Comparison of ENCODE assay signal across 3 cellular contexts in genomic region chr18:106054-106851, GRCh38.
A peak's percentile ranks its signal among the peaks of the same experiment; 100 is the strongest.
TF ChIP-seq lines count a peak whose summit lies in the region.
"Not testable (repeated sequence)": the region's sequence is repeated elsewhere in the genome, so short reads cannot be mapped to it uniquely, and the experiment has no call there.

No MANE protein-coding gene starts in this region.

TF ChIP-seq in HCT116, 20 proteins besides CTCF, POLR2A, EP300 and RAD21:
- TF ChIP-seq CEBPB (IDR thresholded peaks at IDR 0.05; ENCODE audit: low read depth), result peak; percentile 41
TF ChIP-seq in HCT116: peak in this region for 1; not testable (repeated sequence) for 19.

TF ChIP-seq in K562, 482 proteins besides CTCF, POLR2A, EP300 and RAD21:
- TF ChIP-seq ATF3 (IDR thresholded peaks at IDR 0.05) (peak; percentile 34; the same call in 1 of the 2 replicates), SMAD4 (CRISPR knock-in tag; conservative IDR thresholded peaks at IDR 0.05) (peak; percentile 73), FOXJ2 (tag; IDR thresholded peaks at IDR 0.05) (0 out of 2 replicates have a peak, but pooled peaks have one; percentile 19), ATF7 (IDR thresholded peaks at IDR 0.05) (peak; percentile 46; the same call in 1 of the 2 replicates), FOSL1 (tag; conservative IDR thresholded peaks at IDR 0.05) (0 out of 2 replicates have a peak, but pooled peaks have one; percentile 24), ATF1 (tag; IDR thresholded peaks at IDR 0.05) (0 out of 2 replicates have a peak, but pooled peaks have one; percentile 18), CEBPG (CRISPR knock-in tag; IDR thresholded peaks at IDR 0.05) (0 out of 2 replicates have a peak, but pooled peaks have one; percentile 3), CEBPG (tag; conservative IDR thresholded peaks at IDR 0.05 in 1 of 2, IDR thresholded peaks at IDR 0.05 in 1 of 2) (peak; percentile 79 to 91), TRIM24 (IDR thresholded peaks at IDR 0.05) (peak; percentile 44 to 82; a peak in 3 of 4 replicates), CTBP1 (IDR thresholded peaks at IDR 0.05; ENCODE audit: borderline replicate concordance) (0 out of 2 replicates have a peak, but pooled peaks have one; percentile 6)
- not testable (repeated sequence) for TF ChIP-seq ATF3 (CRISPR knock-in tag; conservative IDR thresholded peaks at IDR 0.05); ATF1 (CRISPR knock-in tag; IDR thresholded peaks at IDR 0.05)
- TF ChIP-seq, protein P1, sequence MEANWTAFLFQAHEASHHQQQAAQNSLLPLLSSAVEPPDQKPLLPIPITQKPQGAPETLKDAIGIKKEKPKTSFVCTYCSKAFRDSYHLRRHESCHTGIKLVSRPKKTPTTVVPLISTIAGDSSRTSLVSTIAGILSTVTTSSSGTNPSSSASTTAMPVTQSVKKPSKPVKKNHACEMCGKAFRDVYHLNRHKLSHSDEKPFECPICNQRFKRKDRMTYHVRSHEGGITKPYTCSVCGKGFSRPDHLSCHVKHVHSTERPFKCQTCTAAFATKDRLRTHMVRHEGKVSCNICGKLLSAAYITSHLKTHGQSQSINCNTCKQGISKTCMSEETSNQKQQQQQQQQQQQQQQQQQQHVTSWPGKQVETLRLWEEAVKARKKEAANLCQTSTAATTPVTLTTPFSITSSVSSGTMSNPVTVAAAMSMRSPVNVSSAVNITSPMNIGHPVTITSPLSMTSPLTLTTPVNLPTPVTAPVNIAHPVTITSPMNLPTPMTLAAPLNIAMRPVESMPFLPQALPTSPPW (CRISPR knock-in tag; IDR thresholded peaks at IDR 0.05), result 0 out of 2 replicates have a peak, but pooled peaks have one; percentile 37
- TF ChIP-seq, protein P2, sequence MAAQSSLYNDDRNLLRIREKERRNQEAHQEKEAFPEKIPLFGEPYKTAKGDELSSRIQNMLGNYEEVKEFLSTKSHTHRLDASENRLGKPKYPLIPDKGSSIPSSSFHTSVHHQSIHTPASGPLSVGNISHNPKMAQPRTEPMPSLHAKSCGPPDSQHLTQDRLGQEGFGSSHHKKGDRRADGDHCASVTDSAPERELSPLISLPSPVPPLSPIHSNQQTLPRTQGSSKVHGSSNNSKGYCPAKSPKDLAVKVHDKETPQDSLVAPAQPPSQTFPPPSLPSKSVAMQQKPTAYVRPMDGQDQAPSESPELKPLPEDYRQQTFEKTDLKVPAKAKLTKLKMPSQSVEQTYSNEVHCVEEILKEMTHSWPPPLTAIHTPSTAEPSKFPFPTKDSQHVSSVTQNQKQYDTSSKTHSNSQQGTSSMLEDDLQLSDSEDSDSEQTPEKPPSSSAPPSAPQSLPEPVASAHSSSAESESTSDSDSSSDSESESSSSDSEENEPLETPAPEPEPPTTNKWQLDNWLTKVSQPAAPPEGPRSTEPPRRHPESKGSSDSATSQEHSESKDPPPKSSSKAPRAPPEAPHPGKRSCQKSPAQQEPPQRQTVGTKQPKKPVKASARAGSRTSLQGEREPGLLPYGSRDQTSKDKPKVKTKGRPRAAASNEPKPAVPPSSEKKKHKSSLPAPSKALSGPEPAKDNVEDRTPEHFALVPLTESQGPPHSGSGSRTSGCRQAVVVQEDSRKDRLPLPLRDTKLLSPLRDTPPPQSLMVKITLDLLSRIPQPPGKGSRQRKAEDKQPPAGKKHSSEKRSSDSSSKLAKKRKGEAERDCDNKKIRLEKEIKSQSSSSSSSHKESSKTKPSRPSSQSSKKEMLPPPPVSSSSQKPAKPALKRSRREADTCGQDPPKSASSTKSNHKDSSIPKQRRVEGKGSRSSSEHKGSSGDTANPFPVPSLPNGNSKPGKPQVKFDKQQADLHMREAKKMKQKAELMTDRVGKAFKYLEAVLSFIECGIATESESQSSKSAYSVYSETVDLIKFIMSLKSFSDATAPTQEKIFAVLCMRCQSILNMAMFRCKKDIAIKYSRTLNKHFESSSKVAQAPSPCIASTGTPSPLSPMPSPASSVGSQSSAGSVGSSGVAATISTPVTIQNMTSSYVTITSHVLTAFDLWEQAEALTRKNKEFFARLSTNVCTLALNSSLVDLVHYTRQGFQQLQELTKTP (IDR thresholded peaks at IDR 0.05; ENCODE audit: low read depth in 1 of 2, partially characterized antibody in 2 of 2), result peak in 1 of 2 experiments; percentile 3

TF ChIP-seq in HepG2, 621 proteins besides CTCF, POLR2A, EP300 and RAD21:
- TF ChIP-seq CEBPG (CRISPR knock-in tag; IDR thresholded peaks at IDR 0.05), result peak; percentile 50; the same call in 1 of the 2 replicates
- 0 out of 2 replicates have a peak, but pooled peaks have one; percentile 1 for TF ChIP-seq RARA (CRISPR knock-in tag; IDR thresholded peaks at IDR 0.05)
- TF ChIP-seq HMG20A (CRISPR knock-in tag; IDR thresholded peaks at IDR 0.05; ENCODE audit: borderline replicate concordance), result 0 out of 2 replicates have a peak, but pooled peaks have one; percentile 8
- peak; percentile 64 for TF ChIP-seq CEBPB (IDR thresholded peaks at IDR 0.05; ENCODE audit: borderline replicate concordance, low read depth, low read length)
- 0 out of 2 replicates have a peak, but pooled peaks have one; percentile 55 for TF ChIP-seq ZBTB21 (CRISPR knock-in tag; IDR thresholded peaks at IDR 0.05)
- TF ChIP-seq GABPB1 (CRISPR knock-in tag; IDR thresholded peaks at IDR 0.05), result peak; percentile 13; the same call in 1 of the 2 replicates
- peak; percentile 2; the same call in 1 of the 2 replicates for TF ChIP-seq FOXA3 (CRISPR knock-in tag; IDR thresholded peaks at IDR 0.05)
- TF ChIP-seq SKI (IDR thresholded peaks at IDR 0.05; ENCODE audit: partially characterized antibody), result peak; percentile 55
- TF ChIP-seq RFXAP (CRISPR knock-in tag; IDR thresholded peaks at IDR 0.05; ENCODE audit: borderline replicate concordance), result 0 out of 2 replicates have a peak, but pooled peaks have one; percentile 5
- 0 out of 2 replicates have a peak, but pooled peaks have one; percentile 34 for TF ChIP-seq CREM (IDR thresholded peaks at IDR 0.05)
- TF ChIP-seq CREM (CRISPR knock-in tag; IDR thresholded peaks at IDR 0.05), result not testable (repeated sequence)
- 0 out of 2 replicates have a peak, but pooled peaks have one; percentile 4 for TF ChIP-seq ARID5B (CRISPR knock-in tag; IDR thresholded peaks at IDR 0.05)
- peak; percentile 6 for TF ChIP-seq TBL1XR1 (IDR thresholded peaks at IDR 0.05; ENCODE audit: borderline replicate concordance, low read length, partially characterized antibody)
- peak; percentile 53; the same call in 1 of the 2 replicates for TF ChIP-seq FOSL2 (CRISPR knock-in tag; IDR thresholded peaks at IDR 0.05)
- TF ChIP-seq MED1 (CRISPR knock-in tag; IDR thresholded peaks at IDR 0.05), result 0 out of 2 replicates have a peak, but pooled peaks have one; percentile 20
